Comparison of ENCODE assay signal across 8 cellular contexts in the genomic region with DNA sequence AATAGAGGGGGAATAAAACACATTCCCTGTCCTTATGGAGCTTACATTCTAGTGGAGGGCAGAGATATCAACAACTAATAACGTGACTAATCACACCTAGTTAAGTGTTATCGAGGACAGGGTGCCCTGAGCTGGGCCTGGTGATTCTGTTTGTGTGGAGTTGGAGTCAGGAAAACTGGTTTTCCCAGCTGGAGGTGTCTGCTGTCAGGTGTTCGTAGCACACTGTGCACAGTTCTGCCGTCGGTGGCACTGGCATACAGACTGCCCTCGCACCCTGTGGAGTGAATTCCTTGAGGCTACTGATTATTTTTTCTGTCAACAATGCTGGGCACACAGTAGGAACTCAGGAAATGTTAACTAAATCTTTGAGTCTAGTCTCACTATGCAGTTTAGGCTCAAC. TPM values are rescaled to one million over a fixed set of nuclear protein-coding genes. Genes with fewer than 3 reads are reported as not detected.
DNase-seq lines count a peak whose midpoint lies in the region; ATAC-seq and TF ChIP-seq lines count a peak whose summit lies in the region.

No MANE protein-coding gene starts in this region.

- WGBS in right cardiac atrium: 59% methylated on average over 6 of the region's 6 CpGs

- no peaks in the 10 kb centered on the region for H3K9me3 ChIP-seq in SJCRH30 (replicated peaks)
- no peaks in the 10 kb centered on the region for H3K9me3 ChIP-seq in right cardiac atrium (ENCODE audit: control insufficient read depth, low read length)

- no peak for ATAC-seq in activated CD4-positive, alpha-beta T cell treated with anti-CD3 and anti-CD28 coated beads for 36 hours
- no peak for ATAC-seq in right cardiac atrium
- no peak for ATAC-seq in stimulated activated effector memory CD8-positive, alpha-beta T cell treated with anti-CD3 and anti-CD28 coated beads, Interleukin-12 subunit alpha, Interleukin-12 subunit beta, amount 100 ng/mL, for 72 hours

- peaks cover 20% of the 10 kb centered on the region for H3K36me3 ChIP-seq in SJCRH30

- TF ChIP-seq CTCF in CD14-positive monocyte (IDR thresholded peaks at IDR 0.05): no peak

- peaks cover 38% of the 10 kb centered on the region for H3K4me1 Mint-ChIP-seq in activated CD4-positive, alpha-beta T cell treated with anti-CD3 and anti-CD28 coated beads for 36 hours
- H3K4me1 Mint-ChIP-seq in stimulated activated effector memory CD8-positive, alpha-beta T cell treated with anti-CD3 and anti-CD28 coated beads, Interleukin-12 subunit alpha, Interleukin-12 subunit beta, amount 100 ng/mL, for 72 hours: peaks cover 46% of the 10 kb centered on the region
- H3K4me1 Mint-ChIP-seq in CD14-positive monocyte: peaks cover 10% of the 10 kb centered on the region

- POLR2A ChIA-PET in activated CD4-positive, alpha-beta T cell treated with anti-CD3 and anti-CD28 coated beads for 36 hours (lab: Charles Lee): interaction anchor here (0.6 kb wide), 1 partner anchor 34 kb away, joined by 3 read pairs; no protein-coding TSS in a partner anchor

- no peaks in the 10 kb centered on the region for H3K27me3 Mint-ChIP-seq in activated CD4-positive, alpha-beta T cell treated with anti-CD3 and anti-CD28 coated beads for 36 hours
- H3K27me3 Mint-ChIP-seq in CD14-positive monocyte (ENCODE audit: low read depth in 3 of 3): peaks cover 3 to 9% (median 3%) of the 10 kb centered on the region in 3 donors

- peaks cover 29% of the 10 kb centered on the region for H3K36me3 Mint-ChIP-seq in activated CD4-positive, alpha-beta T cell treated with anti-CD3 and anti-CD28 coated beads for 36 hours (ENCODE audit: low read depth)
- H3K36me3 Mint-ChIP-seq in stimulated activated effector memory CD8-positive, alpha-beta T cell treated with anti-CD3 and anti-CD28 coated beads, Interleukin-12 subunit alpha, Interleukin-12 subunit beta, amount 100 ng/mL, for 72 hours: peaks cover 24% of the 10 kb centered on the region
- H3K36me3 Mint-ChIP-seq in CD14-positive monocyte: peaks cover 11 to 13% of the 10 kb centered on the region in 2 donors

- peaks cover 10% of the 10 kb centered on the region for H3K9me3 Mint-ChIP-seq in activated CD4-positive, alpha-beta T cell treated with anti-CD3 and anti-CD28 coated beads for 36 hours (ENCODE audit: low read depth)
- H3K9me3 Mint-ChIP-seq in stimulated activated effector memory CD8-positive, alpha-beta T cell treated with anti-CD3 and anti-CD28 coated beads, Interleukin-12 subunit alpha, Interleukin-12 subunit beta, amount 100 ng/mL, for 72 hours: no peaks in the 10 kb centered on the region
- H3K9me3 Mint-ChIP-seq in CD14-positive monocyte: peaks cover 0 to 2% (median 0%) of the 10 kb centered on the region in 7 donors

- H3K27me3 ChIP-seq in SJCRH30 (no peaks in the 10 kb centered on the region), right cardiac atrium (ENCODE audit: control insufficient read depth, insufficient read depth) (no peaks in the 10 kb centered on the region)

- H3K27ac Mint-ChIP-seq in activated CD4-positive, alpha-beta T cell treated with anti-CD3 and anti-CD28 coated beads for 36 hours: peak overlapping the region; percentile 75
- H3K27ac Mint-ChIP-seq in stimulated activated effector memory CD8-positive, alpha-beta T cell treated with anti-CD3 and anti-CD28 coated beads, Interleukin-12 subunit alpha, Interleukin-12 subunit beta, amount 100 ng/mL, for 72 hours: no peak overlapping the region
- H3K27ac Mint-ChIP-seq in CD14-positive monocyte: no peak overlapping the region

- H3K4me1 ChIP-seq in SJCRH30 (peaks cover 10% of the 10 kb centered on the region), right cardiac atrium (ENCODE audit: control insufficient read depth, insufficient read depth, low read length) (peaks cover 8% of the 10 kb centered on the region)

- CTCF ChIA-PET in activated CD4-positive, alpha-beta T cell treated with anti-CD3 and anti-CD28 coated beads for 36 hours (lab: Charles Lee): interaction anchor here (1.1 to 1.4 kb wide), 2 partner anchors 25 to 102 kb away, joined by 3 to 5 read pairs; no protein-coding TSS in a partner anchor

- H3K27ac ChIP-seq in SJCRH30 (peak overlapping the region; percentile 72), right cardiac atrium (ENCODE audit: low read length) (no peak overlapping the region)

- peak overlapping the region; percentile 85 for H3K4me3 Mint-ChIP-seq in activated CD4-positive, alpha-beta T cell treated with anti-CD3 and anti-CD28 coated beads for 36 hours
- peak overlapping the region; percentile 96 for H3K4me3 Mint-ChIP-seq in stimulated activated effector memory CD8-positive, alpha-beta T cell treated with anti-CD3 and anti-CD28 coated beads, Interleukin-12 subunit alpha, Interleukin-12 subunit beta, amount 100 ng/mL, for 72 hours
- peak overlapping the region in 1 of 2 donors; percentile 93 for H3K4me3 Mint-ChIP-seq in CD14-positive monocyte

- intact Hi-C loops in activated CD4-positive, alpha-beta T cell treated with anti-CD3 and anti-CD28 coated beads for 36 hours (cut with DNase I, micrococcal nuclease): loop anchor here (1.0 to 2.0 kb wide), 4 partner anchors 33 to 631 kb away; a partner anchor contains a TSS
- intact Hi-C loops in right cardiac atrium (cut with DNase I): loop anchor here in 1 of 4 donors (10.0 kb wide), 1 partner anchor 107 kb away; a partner anchor contains a TSS
- intact Hi-C loops in CD14-positive monocyte (cut with micrococcal nuclease): no loop called here

- DNase-seq in activated CD4-positive, alpha-beta T cell treated with anti-CD3 and anti-CD28 coated beads for 36 hours: no peak
- DNase-seq in activated CD4-positive, alpha-beta T cell treated with anti-CD3 and anti-CD28 coated beads for 1 hour: no peak
- DNase-seq in SJCRH30 (no peak), right cardiac atrium (peak in 1 of 3 donors; percentile 50), CD14-positive monocyte (ENCODE audit: low spot score) (no peak), kidney tubule cell (ENCODE audit: low spot score) (no peak), NCI-H1694 (lab: John Stamatoyannopoulos, UW) (no peak)
- DNase-seq in stimulated activated effector memory CD8-positive, alpha-beta T cell treated with anti-CD3 and anti-CD28 coated beads, Interleukin-12 subunit alpha, Interleukin-12 subunit beta, amount 100 ng/mL, for 72 hours (ENCODE audit: low spot score in 2 of 2): no peak

- H3K4me3 ChIP-seq in SJCRH30 (no peak overlapping the region; the same call in 1 of the 2 replicates), right cardiac atrium (ENCODE audit: low read length) (peak overlapping the region; percentile 89)

RNA-seq across cellular contexts. Expression of a gene that starts 0.9 kb away (rescaled TPM):
- 1 to 10 TPM; 5.0 to 5.8 TPM for total RNA-seq in activated CD4-positive, alpha-beta T cell treated with anti-CD3 and anti-CD28 coated beads for 36 hours
- 14.9 and 18.1 TPM in 2 replicates for total RNA-seq in SJCRH30 (2014; rRNA removed; shearing (Covaris generic))
- total RNA-seq in right cardiac atrium: 10 to 100 TPM; 29.5 to 45.1 (median 38.8) TPM
- 35.7 TPM for polyA plus RNA-seq in right cardiac atrium
- under 1 TPM; 0.54 to 0.73 TPM for polyA plus RNA-seq in CD14-positive monocyte

RNA-seq across cellular contexts. Expression of a gene that starts 32.1 kb away (rescaled TPM):
- total RNA-seq in activated CD4-positive, alpha-beta T cell treated with anti-CD3 and anti-CD28 coated beads for 36 hours: 10 to 100 TPM; 38.9 to 43.0 TPM
- 39.2 and 41.1 TPM in 2 replicates for total RNA-seq in SJCRH30 (2014; rRNA removed; shearing (Covaris generic))
- total RNA-seq in right cardiac atrium: 10 to 100 TPM; 55.4 to 69.9 (median 63.6) TPM
- polyA plus RNA-seq in right cardiac atrium (25.1 TPM), CD14-positive monocyte (1 to 10 TPM; 1.7 to 2.0 TPM)

Comparison
In these comparisons a context has a peak if more than half of its experiments do, and no peak if none do; other contexts are left out.
1. intact Hi-C loops: an anchor here in activated CD4-positive, alpha-beta T cell treated with anti-CD3 and anti-CD28 coated beads for 36 hours (1.0 to 2.0 kb wide); none called in CD14-positive monocyte.